ENCODE assay signal across 9 cellular contexts in the genomic region with DNA sequence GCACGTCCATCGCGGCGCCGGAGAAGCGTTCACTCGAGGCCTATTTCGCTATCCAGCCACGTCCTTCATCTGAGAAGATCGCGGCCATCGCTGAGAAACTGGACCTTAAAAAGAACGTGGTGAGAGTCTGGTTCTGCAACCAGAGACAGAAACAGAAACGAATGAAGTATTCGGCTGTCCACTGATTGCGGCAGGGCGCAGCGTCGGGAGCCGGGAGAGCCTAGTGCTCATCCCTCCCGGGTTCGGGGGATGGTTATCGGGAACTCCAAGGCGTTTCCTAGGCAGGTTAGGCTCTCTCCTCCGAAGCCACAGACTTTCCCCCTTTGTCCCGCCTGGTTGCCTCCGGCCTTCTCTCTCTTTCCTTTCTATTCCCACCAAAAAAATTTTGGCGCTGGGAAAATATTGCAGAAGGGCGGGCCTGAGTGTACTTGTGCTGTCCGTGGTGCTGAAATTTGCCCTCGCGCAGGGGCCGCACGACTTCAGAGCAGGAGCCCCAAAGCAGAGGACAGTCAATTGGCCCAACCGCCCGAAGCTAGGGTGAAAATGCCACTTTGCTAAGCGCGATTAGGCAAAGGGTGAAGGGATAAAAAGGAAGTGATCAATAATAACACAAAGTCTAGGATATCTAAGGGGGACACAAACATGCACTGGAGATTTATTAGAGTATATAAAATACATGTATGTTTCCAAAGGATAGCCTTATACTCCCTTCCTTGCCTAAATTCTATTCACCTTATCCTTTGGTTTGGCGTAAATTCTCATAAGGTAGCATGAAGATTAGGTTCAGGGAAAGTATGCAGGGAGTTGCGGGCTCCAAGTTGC. TPM values are rescaled to one million over a fixed set of nuclear protein-coding genes. Genes with fewer than 3 reads are reported as not detected.
DNase-seq lines count a peak whose midpoint lies in the region; ATAC-seq and TF ChIP-seq lines count a peak whose summit lies in the region.
"Had no signal": no experiment of that assay in that cellular context is flagged by ENCODE, and none has a peak within 500 bp of the region (broad histone marks: within the 10 kb centered on the region; RNA-seq: fewer than 3 reads in every experiment).

No MANE protein-coding gene starts in this region.

- H3K36me3 ChIP-seq in GM23248 (ENCODE audit: low read depth) (no peaks in the 10 kb centered on the region), esophagus squamous epithelium (no peaks in the 10 kb centered on the region)
- H3K36me3 ChIP-seq in effector memory CD4-positive, alpha-beta T cell (ENCODE audit: control insufficient read depth, insufficient read depth, low read length) = no peaks in the 10 kb centered on the region

- no peaks in the 10 kb centered on the region for H3F3A ChIP-seq in GM23248 (ENCODE audit: insufficient read depth)

- no peaks in the 10 kb centered on the region for H3K79me2 ChIP-seq in GM23248 (ENCODE audit: insufficient read depth)

- H3K4me3 ChIP-seq in GM23248 (peak overlapping the region; percentile 43; the same call in 1 of the 2 replicates), esophagus squamous epithelium (peak overlapping the region in 1 of 4 donors; percentile 24)
- H3K4me3 ChIP-seq in effector memory CD4-positive, alpha-beta T cell (ENCODE audit: insufficient read depth, low read depth, low read length, poor library complexity, severe bottlenecking) = no peak overlapping the region

- H3K9me3 Mint-ChIP-seq in endothelial cell (ENCODE audit: unreplicated experiment) (no peaks in the 10 kb centered on the region), nephron progenitor cell (peaks cover 4% of the 10 kb centered on the region)

- H3K27ac ChIP-seq in GM23248 (no peak overlapping the region), esophagus squamous epithelium (no peak overlapping the region)
- no peak overlapping the region for H3K27ac ChIP-seq in effector memory CD4-positive, alpha-beta T cell (ENCODE audit: insufficient read depth, low read length, poor library complexity, severe bottlenecking)

- no peak for ATAC-seq in GM18858 (IDR thresholded peaks at IDR 0.05; ENCODE audit: unreplicated experiment)
- no peak for ATAC-seq in HG03460 (IDR thresholded peaks at IDR 0.05; ENCODE audit: unreplicated experiment)

- H3K4me1 ChIP-seq in GM23248 (ENCODE audit: insufficient read depth) (no peaks in the 10 kb centered on the region), esophagus squamous epithelium (peaks cover 0 to 25% (median under 1%) of the 10 kb centered on the region in 3 donors)
- H3K4me1 ChIP-seq in effector memory CD4-positive, alpha-beta T cell (ENCODE audit: control insufficient read depth, insufficient read depth, low read length, poor library complexity, severe bottlenecking) = peaks cover 4% of the 10 kb centered on the region

- H2AFZ ChIP-seq in GM23248 = no peak overlapping the region

- intact Hi-C loops in esophagus squamous epithelium (cut with DNase I) = no loop called here

- H3K9ac ChIP-seq in GM23248 = no peak overlapping the region

- TF ChIP-seq POLR2A in esophagus squamous epithelium (IDR thresholded peaks at IDR 0.05) = no peak

- H3K4me1 Mint-ChIP-seq in endothelial cell (ENCODE audit: unreplicated experiment) = peaks cover 33% of the 10 kb centered on the region
- H3K4me1 Mint-ChIP-seq in nephron progenitor cell = peaks cover 45% of the 10 kb centered on the region

- H3K27ac Mint-ChIP-seq in endothelial cell (ENCODE audit: unreplicated experiment) (no peak overlapping the region), nephron progenitor cell (no peak overlapping the region)
- H3K27ac Mint-ChIP-seq: immature natural killer cell had no signal

- WGBS in GM23248 (ENCODE audit: low coverage in 1 of 2, low lambda C conversion rate in 2 of 2, missing lambda C conversion rate in 2 of 2), 2 experiments = 5 to 8% methylated on average over 40 of the region's 40 CpGs
- 14 to 16% methylated on average over 6 to 39 of the region's 40 CpGs for WGBS in esophagus squamous epithelium, 2 donors

- no peaks in the 10 kb centered on the region for H3K36me3 Mint-ChIP-seq in endothelial cell (ENCODE audit: low read depth, unreplicated experiment)
- H3K36me3 Mint-ChIP-seq in nephron progenitor cell (ENCODE audit: low read depth) = no peaks in the 10 kb centered on the region
- H3K36me3 Mint-ChIP-seq: immature natural killer cell had no signal

- H3K9me3 ChIP-seq in GM23248 (ENCODE audit: low read depth) (no peaks in the 10 kb centered on the region), esophagus squamous epithelium (no peaks in the 10 kb centered on the region)
- no peaks in the 10 kb centered on the region for H3K9me3 ChIP-seq in effector memory CD4-positive, alpha-beta T cell (ENCODE audit: control insufficient read depth, low read length)

- no peaks in the 10 kb centered on the region for H4K20me1 ChIP-seq in GM23248 (ENCODE audit: insufficient read depth)

- in situ Hi-C loops in GM23248 (cut with MboI) = no loop called here

- TF ChIP-seq CTCF in endothelial cell (IDR thresholded peaks at IDR 0.05; ENCODE audit: unreplicated experiment) (no peak), nephron progenitor cell (IDR thresholded peaks at IDR 0.05) (no peak), esophagus squamous epithelium (IDR thresholded peaks at IDR 0.05) (no peak)

- H3K4me3 Mint-ChIP-seq in endothelial cell (ENCODE audit: unreplicated experiment) (no peak overlapping the region), nephron progenitor cell (peak overlapping the region; percentile 61)
- H3K4me3 Mint-ChIP-seq: immature natural killer cell had no signal

- H3K4me2 ChIP-seq in GM23248 (ENCODE audit: unreplicated experiment) = peak overlapping the region; percentile 29

- peak; percentile 76 for DNase-seq in GM23248
- peak; percentile 65 for DNase-seq in OCI-M1 (lab: John Stamatoyannopoulos, UW)
- peak; percentile 75 for DNase-seq in endothelial cell (ENCODE audit: low spot score)
- peak; percentile 92 for DNase-seq in nephron progenitor cell
- DNase-seq in effector memory CD4-positive, alpha-beta T cell = no peak
- DNase-seq in esophagus squamous epithelium (lab: John Stamatoyannopoulos, UW) = no peak

- H3K27me3 Mint-ChIP-seq in endothelial cell (ENCODE audit: unreplicated experiment) (peaks cover 48% of the 10 kb centered on the region), nephron progenitor cell (ENCODE audit: low read depth, poor library complexity) (peaks cover 100% of the 10 kb centered on the region)

- H3K9me2 ChIP-seq in GM23248 (ENCODE audit: insufficient read depth) = no peaks in the 10 kb centered on the region

- H3K27me3 ChIP-seq in GM23248 (replicated peaks; ENCODE audit: insufficient read depth) (peaks cover 98% of the 10 kb centered on the region), esophagus squamous epithelium (peaks cover 15 to 100% (median 58%) of the 10 kb centered on the region in 4 donors)
- H3K27me3 ChIP-seq in effector memory CD4-positive, alpha-beta T cell (replicated peaks; ENCODE audit: control insufficient read depth, insufficient read depth, low read length, poor library complexity, severe bottlenecking) = peaks cover 22% of the 10 kb centered on the region

RNA-seq across cellular contexts. Expression of gene POU4F3, which starts 1.8 kb away (rescaled TPM):
- total RNA-seq in GM23248 (2014; rRNA removed; shearing (Covaris generic)) = 0.13 TPM in 1 of 2 replicates, not detected in the other
- not detected in 2 replicates for polyA plus RNA-seq in GM23248 (2016; fragmentation: Nextera tagmentation; extraction: Ambion mirVana)
- 0.15 TPM for total RNA-seq in endothelial cell (ENCODE audit: unreplicated experiment)
- not detected for total RNA-seq in esophagus squamous epithelium
- polyA plus RNA-seq: immature natural killer cell had no signal

Comparison
In these comparisons a context has a peak if more than half of its experiments do, and no peak if none do; other contexts are left out.
1. DNase-seq: peak in GM23248 (single experiment), OCI-M1 (single experiment), endothelial cell (single experiment) and nephron progenitor cell (single experiment); none in effector memory CD4-positive, alpha-beta T cell (0 of 3) and esophagus squamous epithelium (single experiment).